8 cellular contexts compared by ENCODE assay signal in genomic region chr5:80125022-80125961, GRCh38.
A peak's percentile ranks its signal among the peaks of the same experiment; 100 is the strongest.
DNase-seq lines count a peak whose midpoint lies in the region; ATAC-seq and TF ChIP-seq lines count a peak whose summit lies in the region.

No MANE protein-coding gene starts in this region.

- 82 to 85% methylated on average over 11 of the region's 11 CpGs for WGBS in lower leg skin, 2 donors
- WGBS in aorta, 2 donors = 88 to 89% methylated on average over 11 of the region's 11 CpGs

- no peaks in the 10 kb centered on the region for H3K36me3 ChIP-seq in aorta (ENCODE audit: control insufficient read depth in 1 of 2, insufficient read depth in 2 of 2, low read length in 1 of 2)

- no peaks in the 10 kb centered on the region for H3K4me1 ChIP-seq in aorta (ENCODE audit: control insufficient read depth in 1 of 2, insufficient read depth in 2 of 2, low read length in 2 of 2)

- H3K4me3 ChIP-seq in lower leg skin (ENCODE audit: low read depth, poor library complexity, severe bottlenecking) (no peak overlapping the region), aorta (ENCODE audit: low read length in 2 of 2) (no peak overlapping the region)

- intact Hi-C loops in left ventricle myocardium superior (cut with micrococcal nuclease) = no loop called here
- intact Hi-C loops in lower leg skin (cut with DNase I; ENCODE audit: low total_unique reads) = no loop called here
- intact Hi-C loops in aorta (cut with DNase I) = no loop called here

- H3K27ac ChIP-seq in aorta (ENCODE audit: low read depth in 1 of 2, low read length in 2 of 2) = no peak overlapping the region

- peaks cover 3% of the 10 kb centered on the region for H3K9me3 ChIP-seq in aorta (ENCODE audit: control insufficient read depth, low read length)

- TF ChIP-seq POLR2A in lower leg skin (IDR thresholded peaks at IDR 0.05) = no peak

- no peak for TF ChIP-seq CTCF in lower leg skin (IDR thresholded peaks at IDR 0.05)

- DNase-seq in left ventricle myocardium superior = no peak
- no peak for DNase-seq in lower leg skin (ENCODE audit: low spot score in 2 of 2)
- DNase-seq in activated gamma-delta T cell (lab: John Stamatoyannopoulos, UW) = no peak
- DNase-seq in DMS53 (lab: John Stamatoyannopoulos, UW) = no peak
- no peak for DNase-seq in aorta

- no peaks in the 10 kb centered on the region for H3K27me3 ChIP-seq in aorta (ENCODE audit: control insufficient read depth in 1 of 2, insufficient read depth in 2 of 2, low read length in 1 of 2)

- ATAC-seq in GM18502 (IDR thresholded peaks at IDR 0.05; ENCODE audit: poor library complexity, unreplicated experiment) (peak; percentile 86), GM21447 (IDR thresholded peaks at IDR 0.05; ENCODE audit: unreplicated experiment) (peak; percentile 81), HG03521 (IDR thresholded peaks at IDR 0.05; ENCODE audit: unreplicated experiment) (peak; percentile 75), left ventricle myocardium superior (peak; percentile 50), aorta (ENCODE audit: low FRiP score) (no peak)
